In genomic region chr20:3935295-3935955, GRCh38 we compare ENCODE assay signal across 12 cellular contexts. TPM values are rescaled to one million over a fixed set of nuclear protein-coding genes. Genes with fewer than 3 reads are reported as not detected.
DNase-seq lines count a peak whose midpoint lies in the region; ATAC-seq and TF ChIP-seq lines count a peak whose summit lies in the region.
"Had no signal": no experiment of that assay in that cellular context is flagged by ENCODE, and none has a peak within 500 bp of the region (broad histone marks: within the 10 kb centered on the region; RNA-seq: fewer than 3 reads in every experiment).

No MANE protein-coding gene starts in this region.

- no peak overlapping the region for H3K27ac Mint-ChIP-seq in activated CD4-positive, alpha-beta memory T cell treated with anti-CD3 and anti-CD28 coated beads, Interleukin-2, amount 10 ng/mL, durations not matched to agents 7 days and 5 days

- no peaks in the 10 kb centered on the region for H3F3A ChIP-seq in OCI-LY1 (ENCODE audit: insufficient read depth, low read length)

- POLR2A ChIA-PET in activated CD4-positive, alpha-beta memory T cell treated with anti-CD3 and anti-CD28 coated beads, Interleukin-2, amount 10 ng/mL, durations not matched to agents 7 days and 5 days (lab: Charles Lee), result interaction anchor here (1.3 kb wide), 1 partner anchor 10 kb away, joined by 5 read pairs; no protein-coding TSS in a partner anchor

- intact Hi-C loops in gastrocnemius medialis (cut with DNase I; ENCODE audit: low total_unique reads), result no loop called here

- no peaks in the 10 kb centered on the region for H3K27me3 Mint-ChIP-seq in activated CD4-positive, alpha-beta memory T cell treated with anti-CD3 and anti-CD28 coated beads, Interleukin-2, amount 10 ng/mL, durations not matched to agents 7 days and 5 days

- in situ Hi-C loops in gastrocnemius medialis (cut with MboI; ENCODE audit: low sequenced_read_pairs in 4 of 4), result no loop called here

- peak; percentile 83 to 84 for ATAC-seq in gastrocnemius medialis
- no peak for ATAC-seq in GM21381 (IDR thresholded peaks at IDR 0.05; ENCODE audit: unreplicated experiment)
- ATAC-seq in GM21423 (IDR thresholded peaks at IDR 0.05; ENCODE audit: unreplicated experiment), result no peak

- no peaks in the 10 kb centered on the region for H3K9me2 ChIP-seq in OCI-LY1 (ENCODE audit: low read depth, low read length)

- H3K9me3 ChIP-seq in OCI-LY1 (ENCODE audit: low read length) (0 out of 2 replicates have a peak, but pooled peaks cover 5% of the 10 kb centered on the region), gastrocnemius medialis (no peaks in the 10 kb centered on the region)

- peaks cover 13% of the 10 kb centered on the region for H3K9me3 Mint-ChIP-seq in activated CD4-positive, alpha-beta memory T cell treated with anti-CD3 and anti-CD28 coated beads, Interleukin-2, amount 10 ng/mL, durations not matched to agents 7 days and 5 days
- H3K9me3 Mint-ChIP-seq: nephron progenitor cell had no signal

- no peaks in the 10 kb centered on the region for H3K79me2 ChIP-seq in OCI-LY1 (ENCODE audit: insufficient read depth, low read length)

- peak overlapping the region; percentile 4; the same call in 1 of the 2 replicates for H3K4me2 ChIP-seq in OCI-LY1 (ENCODE audit: low read length)
- H3K4me2 ChIP-seq: PC-9 had no signal

- H3K27ac ChIP-seq in C4-2B (peak overlapping the region; percentile 35), OCI-LY1 (ENCODE audit: low read depth, low read length, poor library complexity, severe bottlenecking) (peak overlapping the region; percentile 89), gastrocnemius medialis (peak overlapping the region; percentile 68 to 76 (median 74))
- H3K27ac ChIP-seq: PC-9 had no signal

- H3K36me3 Mint-ChIP-seq in activated CD4-positive, alpha-beta memory T cell treated with anti-CD3 and anti-CD28 coated beads, Interleukin-2, amount 10 ng/mL, durations not matched to agents 7 days and 5 days (ENCODE audit: low read depth), result peaks cover 34% of the 10 kb centered on the region

- no peak for TF ChIP-seq CTCF in C4-2B (conservative IDR thresholded peaks at IDR 0.05)
- no peak for TF ChIP-seq CTCF in OCI-LY1 (IDR thresholded peaks at IDR 0.05; ENCODE audit: low read length)
- TF ChIP-seq CTCF in fibroblast of villous mesenchyme (IDR thresholded peaks at IDR 0.05; ENCODE audit: insufficient read depth, low read depth, low read length), result no peak
- TF ChIP-seq CTCF in gastrocnemius medialis (IDR thresholded peaks at IDR 0.05 in 4 of 5, conservative IDR thresholded peaks at IDR 0.05 in 1 of 5), result no peak

- H3K9ac ChIP-seq in OCI-LY1 (ENCODE audit: low read length), result no peak overlapping the region; the same call in 1 of the 2 replicates

- no peaks in the 10 kb centered on the region for H4K20me1 ChIP-seq in OCI-LY1 (ENCODE audit: insufficient read depth, low read length)

- H3K27me3 ChIP-seq in OCI-LY1 (ENCODE audit: insufficient read depth, low read length), result no peaks in the 10 kb centered on the region
- H3K27me3 ChIP-seq in gastrocnemius medialis, result no peaks in the 10 kb centered on the region

- peak in 1 of 2 donors; percentile 31 for TF ChIP-seq POLR2A in gastrocnemius medialis (IDR thresholded peaks at IDR 0.05)

- no peak overlapping the region for H2AFZ ChIP-seq in OCI-LY1 (ENCODE audit: low read length)
- H2AFZ ChIP-seq: PC-9 had no signal

- H3K36me3 ChIP-seq in OCI-LY1 (ENCODE audit: insufficient read depth, low read length) (no peaks in the 10 kb centered on the region), gastrocnemius medialis (no peaks in the 10 kb centered on the region)

- DNase-seq in fibroblast of villous mesenchyme (ENCODE audit: low read depth) (peak; percentile 38), gastrocnemius medialis (peak; percentile 59 to 70), NCI-H510A treated with DMSO at 0.1 percent for 48 hours (lab: John Stamatoyannopoulos, UW) (no peak)
- DNase-seq in activated CD4-positive, alpha-beta memory T cell treated with anti-CD3 and anti-CD28 coated beads, Interleukin-2, amount 10 ng/mL, durations not matched to agents 7 days and 5 days, result no peak
- DNase-seq: activated effector memory CD4-positive, alpha-beta T cell treated with anti-CD3 and anti-CD28 coated beads, Interleukin-2, amount 50 U/mL, for 16 hours; NCI-H1417 treated with DMSO at 0.1 percent for 48 hours; nephron progenitor cell; PC-9 had no signal

- no peak overlapping the region for H3K4me3 Mint-ChIP-seq in activated CD4-positive, alpha-beta memory T cell treated with anti-CD3 and anti-CD28 coated beads, Interleukin-2, amount 10 ng/mL, durations not matched to agents 7 days and 5 days
- H3K4me3 Mint-ChIP-seq: nephron progenitor cell had no signal

- no peak overlapping the region for H3K4me3 ChIP-seq in OCI-LY1 (ENCODE audit: low read depth, low read length, poor library complexity, severe bottlenecking)
- H3K4me3 ChIP-seq in fibroblast of villous mesenchyme (ENCODE audit: low read depth, low read length), result no peak overlapping the region
- H3K4me3 ChIP-seq in gastrocnemius medialis, result no peak overlapping the region
- H3K4me3 ChIP-seq: PC-9 had no signal

- CTCF ChIA-PET in activated CD4-positive, alpha-beta memory T cell treated with anti-CD3 and anti-CD28 coated beads, Interleukin-2, amount 10 ng/mL, durations not matched to agents 7 days and 5 days (lab: Charles Lee), result interaction anchor here (0.5 kb wide), 1 partner anchor 40 kb away, joined by 5 read pairs; no protein-coding TSS in a partner anchor

- peaks cover 61% of the 10 kb centered on the region for H3K4me1 ChIP-seq in OCI-LY1 (ENCODE audit: insufficient read depth, low read length, severe bottlenecking)
- H3K4me1 ChIP-seq in gastrocnemius medialis, result peaks cover 40 to 42% of the 10 kb centered on the region in 2 donors

- peaks cover 21% of the 10 kb centered on the region for H3K4me1 Mint-ChIP-seq in activated CD4-positive, alpha-beta memory T cell treated with anti-CD3 and anti-CD28 coated beads, Interleukin-2, amount 10 ng/mL, durations not matched to agents 7 days and 5 days

RNA-seq across cellular contexts. Expression of gene PANK2, which starts 46.2 kb away (rescaled TPM):
- 53.5 and 64.8 TPM in 2 replicates for total RNA-seq in fibroblast of villous mesenchyme
- total RNA-seq in gastrocnemius medialis, result 10 to 100 TPM; 18.2 to 25.8 (median 23.5) TPM
- 10 to 100 TPM; 63.3 to 63.8 TPM for total RNA-seq in activated CD4-positive, alpha-beta memory T cell treated with anti-CD3 and anti-CD28 coated beads, Interleukin-2, amount 10 ng/mL, durations not matched to agents 7 days and 5 days

Comparison
In these comparisons a context has a peak if more than half of its experiments do, and no peak if none do; other contexts are left out.
1. H3K27ac ChIP-seq: peak in every context shown above with its lines; median percentile 89 in OCI-LY1; 74 in gastrocnemius medialis; 35 in C4-2B.
2. DNase-seq: peak in fibroblast of villous mesenchyme (single experiment) and gastrocnemius medialis (2 of 2); none in activated CD4-positive, alpha-beta memory T cell treated with anti-CD3 and anti-CD28 coated beads, Interleukin-2, amount 10 ng/mL, durations not matched to agents 7 days and 5 days (single experiment) and NCI-H510A treated with DMSO at 0.1 percent for 48 hours (single experiment).
3. ATAC-seq: peak in gastrocnemius medialis (2 of 2); none in GM21381 (single experiment) and GM21423 (single experiment).